In genomic region chrX:53082773-53083616, GRCh38 we compare ENCODE assay signal across 8 cellular contexts. TPM values are rescaled to one million over a fixed set of nuclear protein-coding genes. Genes with fewer than 3 reads are reported as not detected.
DNase-seq lines count a peak whose midpoint lies in the region; ATAC-seq and TF ChIP-seq lines count a peak whose summit lies in the region.

No MANE protein-coding gene starts in this region.

- TF ChIP-seq POLR2A in esophagus muscularis mucosa (IDR thresholded peaks at IDR 0.05; ENCODE audit: low read depth) (no peak), prostate gland (IDR thresholded peaks at IDR 0.05) (no peak)

- no peak for ATAC-seq in HG03457 (IDR thresholded peaks at IDR 0.05; ENCODE audit: unreplicated experiment)
- ATAC-seq in activated CD4-positive, CD25-positive, alpha-beta regulatory T cell treated with anti-CD3 and anti-CD28 coated beads, Interleukin-2, amount 50 U/mL, for 24 hours: no peak

- H3K4me3 ChIP-seq in GM06990 (replicated peaks; ENCODE audit: low read depth, low read length) (peak overlapping the region; percentile 74), esophagus muscularis mucosa (peak overlapping the region; percentile 77 to 86 (median 81)), prostate gland (peak overlapping the region; percentile 71 to 73)

- H3K4me1 ChIP-seq in esophagus muscularis mucosa (peaks cover 7 to 46% (median 38%) of the 10 kb centered on the region in 4 donors), prostate gland (replicated peaks) (no peaks in the 10 kb centered on the region)

- peak overlapping the region; percentile 87 for H3K27ac ChIP-seq in RWPE1
- H3K27ac ChIP-seq in esophagus muscularis mucosa (replicated peaks in 1 of 4): peak overlapping the region; percentile 93 to 97 (median 94)
- H3K27ac ChIP-seq in prostate gland: peak overlapping the region; percentile 94 to 95

- 39% methylated on average over 22 of the region's 31 CpGs for WGBS in esophagus muscularis mucosa
- 3% methylated on average over 23 of the region's 31 CpGs for whole genome bisulfite sequencing in prostate gland

- TF ChIP-seq CTCF in GM06990 (IDR thresholded peaks at IDR 0.05; ENCODE audit: insufficient read depth, low read length, poor library complexity, severe bottlenecking) (no peak), RWPE1 (conservative IDR thresholded peaks at IDR 0.05; ENCODE audit: low read depth) (no peak), esophagus muscularis mucosa (IDR thresholded peaks at IDR 0.05) (no peak), prostate gland (IDR thresholded peaks at IDR 0.05) (no peak)

- intact Hi-C loops in esophagus muscularis mucosa (cut with DNase I): no loop called here
- intact Hi-C loops in prostate gland (cut with DNase I): no loop called here

- CTCF ChIA-PET in RWPE1 (lab: Yijun Ruan, JAX): interaction anchor here (0.7 kb wide), 1 partner anchor 543 kb away, joined by 4 read pairs; no protein-coding TSS in a partner anchor

- no peak for TF ChIP-seq EP300 in esophagus muscularis mucosa (IDR thresholded peaks at IDR 0.05)

- DNase-seq in GM06990 (ENCODE audit: extremely low read depth, insufficient read length) (no peak), RWPE1 (ENCODE audit: low spot score) (no peak), esophagus muscularis mucosa (ENCODE audit: extremely low spot score) (no peak), prostate gland (ENCODE audit: low spot score) (no peak), OCI-M2 (lab: John Stamatoyannopoulos, UW; ENCODE audit: unreplicated experiment) (no peak), GF-D8 (lab: John Stamatoyannopoulos, UW) (no peak)

- POLR2A ChIA-PET in RWPE1 (lab: Yijun Ruan, JAX; ENCODE audit: low non-redundant PET): no interaction called here

- peaks cover 2% of the 10 kb centered on the region for H3K36me3 ChIP-seq in GM06990 (ENCODE audit: control insufficient read depth, insufficient read depth, low read length)
- peaks cover 6 to 24% (median 22%) of the 10 kb centered on the region in 4 donors for H3K36me3 ChIP-seq in esophagus muscularis mucosa
- H3K36me3 ChIP-seq in prostate gland: no peaks in the 10 kb centered on the region

- H3K27me3 ChIP-seq in GM06990 (replicated peaks; ENCODE audit: control insufficient read depth, insufficient read depth, low read length) (no peaks in the 10 kb centered on the region), esophagus muscularis mucosa (no peaks in the 10 kb centered on the region), prostate gland (replicated peaks; ENCODE audit: insufficient read depth) (no peaks in the 10 kb centered on the region)

- no peaks in the 10 kb centered on the region for H3K9me3 ChIP-seq in esophagus muscularis mucosa
- no peaks in the 10 kb centered on the region for H3K9me3 ChIP-seq in prostate gland

RNA-seq across cellular contexts. Expression of gene TSPYL2, which starts 0.8 kb away (rescaled TPM):
- 10 to 100 TPM; 65.9 to 98.8 (median 92.2) TPM for total RNA-seq in esophagus muscularis mucosa
- total RNA-seq in prostate gland: 100 to 1,000 TPM in 1 of 2 donors, 10 to 100 TPM in 1; 34.3 to 250 TPM

RNA-seq across cellular contexts. Expression of gene KANTR, which starts 10.9 kb away (rescaled TPM):
- total RNA-seq in esophagus muscularis mucosa: 10 to 100 TPM in 3 of 4 donors, 1 to 10 TPM in 1; 8.3 to 17.4 (median 14.2) TPM
- total RNA-seq in prostate gland: 10 to 100 TPM; 11.5 to 27.9 TPM

RNA-seq across cellular contexts. Expression of gene GPR173, which starts 34.4 kb away (rescaled TPM):
- 1 to 10 TPM in 1 of 4 donors, under 1 TPM in 3; 0.83 to 2.8 (median 0.90) TPM for total RNA-seq in esophagus muscularis mucosa
- total RNA-seq in prostate gland: 1 to 10 TPM; 1.9 to 3.6 TPM
